ENCODE assay signal across 16 cellular contexts in the genomic region with DNA sequence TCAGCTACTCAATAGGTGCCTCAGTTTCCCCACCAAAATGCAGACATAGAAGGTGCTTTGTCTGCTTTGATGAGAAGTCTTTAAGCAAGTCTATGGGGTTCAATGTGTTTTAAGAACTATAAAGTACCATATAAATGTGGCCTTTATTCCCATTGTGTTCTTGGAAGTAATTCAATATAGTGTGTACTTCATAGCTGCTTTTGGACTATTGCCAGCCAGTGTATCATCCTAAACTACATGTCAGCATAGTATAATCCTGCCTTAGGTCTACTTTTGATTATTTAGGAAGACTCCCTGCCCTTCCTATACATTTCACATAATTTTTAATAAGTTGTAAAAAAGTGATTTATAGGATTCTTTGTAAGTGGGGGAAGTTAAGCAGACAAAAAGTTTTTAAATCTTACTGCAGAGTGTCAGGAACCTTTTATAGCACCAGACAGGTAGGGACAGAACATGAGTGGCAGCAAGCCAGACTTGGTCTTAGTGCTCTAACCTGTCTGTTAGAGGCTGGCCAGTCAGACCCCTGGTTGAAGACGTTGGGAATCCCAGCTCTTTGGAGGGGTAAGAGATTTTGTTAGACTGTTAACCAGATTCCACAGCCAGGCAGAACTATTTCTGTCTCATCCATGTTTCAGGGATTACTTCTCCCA. TPM values are rescaled to one million over a fixed set of nuclear protein-coding genes. Genes with fewer than 3 reads are reported as not detected.
DNase-seq lines count a peak whose midpoint lies in the region; ATAC-seq and TF ChIP-seq lines count a peak whose summit lies in the region.
"Had no signal": no experiment of that assay in that cellular context is flagged by ENCODE, and none has a peak within 500 bp of the region (broad histone marks: within the 10 kb centered on the region; RNA-seq: fewer than 3 reads in every experiment).

No MANE protein-coding gene starts in this region.

- no peaks in the 10 kb centered on the region for H3K79me2 ChIP-seq in PC-3 (ENCODE audit: low read length)

- POLR2A ChIA-PET in PC-3 (lab: Charles Lee; ENCODE audit: unreplicated experiment), result no interaction called here

- H3K9me3 ChIP-seq in heart left ventricle (peaks cover 0 to 4% (median 0%) of the 10 kb centered on the region in 12 donors), right cardiac atrium (ENCODE audit: control insufficient read depth, low read length) (no peaks in the 10 kb centered on the region), PC-3 (ENCODE audit: low read length) (no peaks in the 10 kb centered on the region), tibial artery (no peaks in the 10 kb centered on the region), MG63 (peaks cover 2% of the 10 kb centered on the region)

- H3K27me3 ChIP-seq in heart left ventricle (no peaks in the 10 kb centered on the region), right cardiac atrium (ENCODE audit: control insufficient read depth, insufficient read depth) (no peaks in the 10 kb centered on the region), PC-3 (ENCODE audit: low read length) (no peaks in the 10 kb centered on the region), tibial artery (no peaks in the 10 kb centered on the region), MG63 (no peaks in the 10 kb centered on the region)

- BruUV-seq in PC-3 (replicated peaks; lab: Mats Ljungman, UMichigan), result no TSS peak

- peak overlapping the region in 1 of 12 donors; percentile 6 for H3K27ac ChIP-seq in heart left ventricle
- no peak overlapping the region for H3K27ac ChIP-seq in right cardiac atrium (ENCODE audit: low read length)
- no peak overlapping the region for H3K27ac ChIP-seq in PC-3 (ENCODE audit: low read length)
- peak overlapping the region; percentile 48 to 50 for H3K27ac ChIP-seq in tibial artery

- H3K4me2 ChIP-seq in PC-3 (ENCODE audit: low read length), result no peak overlapping the region

- peak in 3 of 4 donors; percentile 38 to 46 (median 41) for ATAC-seq in heart left ventricle
- no peak for ATAC-seq in right cardiac atrium
- 0 out of 2 replicates have a peak, but pooled peaks have one; percentile 22 for ATAC-seq in PC-3
- no peak for ATAC-seq in GM21528 (IDR thresholded peaks at IDR 0.05; ENCODE audit: low FRiP score, unreplicated experiment)
- ATAC-seq: CD8-positive, alpha-beta T cell had no signal

- TF ChIP-seq CTCF in heart left ventricle (IDR thresholded peaks at IDR 0.05), result no peak
- TF ChIP-seq CTCF in PC-3 (conservative IDR thresholded peaks at IDR 0.05; ENCODE audit: low read depth, low read length), result no peak
- no peak for TF ChIP-seq CTCF in tibial artery (IDR thresholded peaks at IDR 0.05)

- peaks cover 0 to 94% (median 67%) of the 10 kb centered on the region in 9 donors for H3K36me3 ChIP-seq in heart left ventricle
- H3K36me3 ChIP-seq in PC-3 (ENCODE audit: low read depth, low read length), result peaks cover 28% of the 10 kb centered on the region
- H3K36me3 ChIP-seq in tibial artery, result peaks cover 13 to 47% (median 16%) of the 10 kb centered on the region in 3 donors
- H3K36me3 ChIP-seq in MG63, result peaks cover 51% of the 10 kb centered on the region

- CTCF ChIA-PET in PC-3 (lab: Charles Lee), result no interaction called here

- no peaks in the 10 kb centered on the region for H4K20me1 ChIP-seq in PC-3 (ENCODE audit: low read length)

- WGBS in heart left ventricle, 4 donors, result 37 to 41% (median 38%) methylated on average over 1 of the region's 1 CpG
- 53% methylated on average over 1 of the region's 1 CpG for WGBS in right cardiac atrium

- no peak for DNase-seq in heart left ventricle
- DNase-seq in right cardiac atrium, result no peak
- no peak for DNase-seq in PC-3
- peak; percentile 16 for DNase-seq in foreskin melanocyte
- DNase-seq in tibial artery, result no peak
- no peak for DNase-seq in NCI-H2107 treated with DMSO at 0.1 percent for 48 hours (lab: John Stamatoyannopoulos, UW; ENCODE audit: unreplicated experiment)
- no peak for DNase-seq in MG63
- DNase-seq: ACHN; CD8-positive, alpha-beta T cell; DND-41; GF-D8; NCI-H1417; NCI-H2081 treated with DMSO at 0.1 percent for 48 hours; NCI-H82; SIG-M5 had no signal

- H2AFZ ChIP-seq in PC-3 (ENCODE audit: low read length), result no peak overlapping the region

- no peak overlapping the region for H3K9ac ChIP-seq in PC-3 (ENCODE audit: low read length)

- H3F3A ChIP-seq in PC-3 (ENCODE audit: low read length, unreplicated experiment), result no peaks in the 10 kb centered on the region

- H3K4me1 ChIP-seq in heart left ventricle (peaks cover 0 to 21% (median 2%) of the 10 kb centered on the region in 12 donors), right cardiac atrium (ENCODE audit: control insufficient read depth, insufficient read depth, low read length) (no peaks in the 10 kb centered on the region), PC-3 (ENCODE audit: insufficient read depth, low read length) (no peaks in the 10 kb centered on the region), tibial artery (peaks cover 0 to 21% (median 7%) of the 10 kb centered on the region in 4 donors)

- TF ChIP-seq POLR2A in heart left ventricle (IDR thresholded peaks at IDR 0.05), result no peak

- intact Hi-C loops in heart left ventricle (cut with DNase I) (no loop called here), right cardiac atrium (cut with DNase I) (no loop called here), PC-3 (cut with micrococcal nuclease) (no loop called here), tibial artery (cut with DNase I; ENCODE audit: low total_unique reads) (no loop called here)

- H3K4me3 ChIP-seq in heart left ventricle (no peak overlapping the region), right cardiac atrium (ENCODE audit: low read length) (no peak overlapping the region), PC-3 (ENCODE audit: low read length) (no peak overlapping the region), tibial artery (no peak overlapping the region), MG63 (no peak overlapping the region)

- H3K9me2 ChIP-seq in PC-3 (replicated peaks; ENCODE audit: low read length), result no peaks in the 10 kb centered on the region

RNA-seq across cellular contexts. Expression of a gene that starts 48.4 kb away (rescaled TPM):
- total RNA-seq in heart left ventricle (10 to 100 TPM; 44.5 to 58.4 (median 50.4) TPM), right cardiac atrium (10 to 100 TPM; 33.0 to 38.9 (median 37.1) TPM), PC-3 (2014; rRNA removed) (55.8 and 79.7 TPM in 2 replicates)
- polyA plus RNA-seq in heart left ventricle (10 to 100 TPM; 26.0 to 32.8 TPM), right cardiac atrium (27.8 TPM)
- 37.2 and 41.1 TPM in 2 replicates for total RNA-seq in MG63 (2014; rRNA removed; shearing (Covaris generic); ENCODE audit: low replicate concordance)

RNA-seq across cellular contexts. Expression of a gene that starts 48.7 kb away (rescaled TPM):
- 10 to 100 TPM in 8 of 9 donors, 1 to 10 TPM in 1; 9.1 to 43.7 (median 24.4) TPM for total RNA-seq in heart left ventricle
- 10 to 100 TPM in 1 of 2 donors, 1 to 10 TPM in 1; 7.4 to 10.8 TPM for polyA plus RNA-seq in heart left ventricle
- 10 to 100 TPM; 19.7 to 23.0 (median 21.8) TPM for total RNA-seq in right cardiac atrium
- 11.0 TPM for polyA plus RNA-seq in right cardiac atrium
- 6.5 and 7.8 TPM in 2 replicates for total RNA-seq in PC-3 (2014; rRNA removed)
- 2.8 and 5.1 TPM in 2 replicates for total RNA-seq in MG63 (2014; rRNA removed; shearing (Covaris generic); ENCODE audit: low replicate concordance)

Comparison
In these comparisons a context has a peak if more than half of its experiments do, and no peak if none do; other contexts are left out.
1. ATAC-seq: peak in heart left ventricle (3 of 4) and PC-3 (single experiment); none in right cardiac atrium (0 of 2) and GM21528 (single experiment).
2. H3K27ac ChIP-seq: peak in tibial artery (2 of 2); none in right cardiac atrium (single experiment) and PC-3 (single experiment).